7 cellular contexts compared by ENCODE assay signal in the genomic region with DNA sequence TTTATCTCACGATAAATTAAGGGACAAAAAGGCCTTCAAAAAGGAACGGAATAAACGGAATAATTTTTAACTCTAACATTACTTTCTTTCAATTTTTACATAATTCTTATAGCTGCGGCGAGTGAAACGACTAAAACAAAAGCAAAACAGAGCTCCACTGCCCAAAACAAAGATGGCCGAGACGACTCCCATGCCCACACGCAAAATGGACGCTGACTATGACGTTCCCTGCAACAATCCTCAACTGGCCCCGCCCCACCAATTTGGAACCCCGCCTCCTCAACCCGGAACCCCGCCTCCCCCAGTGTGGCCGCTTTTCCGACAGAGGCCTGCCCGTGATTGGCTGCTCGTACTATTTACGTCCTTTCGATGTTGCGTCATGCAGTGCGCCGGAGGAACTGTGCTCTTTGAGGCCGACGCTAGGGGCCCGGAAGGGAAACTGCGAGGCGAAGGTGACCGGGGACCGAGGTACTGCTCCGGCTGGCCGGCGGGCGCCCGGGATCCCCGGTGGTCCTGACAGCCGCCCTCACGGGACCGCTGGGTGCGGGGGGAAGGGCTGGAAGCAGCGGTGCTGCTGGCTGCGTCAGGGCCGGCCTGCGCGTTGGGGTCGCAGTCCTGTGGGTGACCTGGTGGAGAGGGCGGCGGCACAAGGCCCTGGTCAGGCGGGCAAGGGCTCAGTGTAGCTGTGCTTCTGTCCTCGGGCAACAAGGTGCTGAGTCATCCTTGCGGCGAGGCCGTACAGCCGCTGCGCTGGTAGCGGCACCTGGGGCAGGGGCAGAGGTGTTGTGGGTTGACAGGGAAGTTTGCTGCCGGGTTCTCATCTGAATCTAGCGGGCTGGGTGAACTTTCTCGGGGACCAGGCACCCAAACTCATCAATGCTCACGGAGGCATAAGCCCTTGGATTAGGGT. TPM values are rescaled to one million over a fixed set of nuclear protein-coding genes. Genes with fewer than 3 reads are reported as not detected.
A peak's percentile ranks its signal among the peaks of the same experiment; 100 is the strongest.
DNase-seq lines count a peak whose midpoint lies in the region; ATAC-seq and TF ChIP-seq lines count a peak whose summit lies in the region.

A gene with protein sequence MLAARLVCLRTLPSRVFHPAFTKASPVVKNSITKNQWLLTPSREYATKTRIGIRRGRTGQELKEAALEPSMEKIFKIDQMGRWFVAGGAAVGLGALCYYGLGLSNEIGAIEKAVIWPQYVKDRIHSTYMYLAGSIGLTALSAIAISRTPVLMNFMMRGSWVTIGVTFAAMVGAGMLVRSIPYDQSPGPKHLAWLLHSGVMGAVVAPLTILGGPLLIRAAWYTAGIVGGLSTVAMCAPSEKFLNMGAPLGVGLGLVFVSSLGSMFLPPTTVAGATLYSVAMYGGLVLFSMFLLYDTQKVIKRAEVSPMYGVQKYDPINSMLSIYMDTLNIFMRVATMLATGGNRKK (plus strand): TSS at position 384 of the 910 bp plus-strand sequence. CDS start 1,992 bp downstream, outside the sequence.

- in situ Hi-C loops in astrocyte of the cerebellum (cut with HindIII; ENCODE audit: low sequenced_read_pairs) = no loop called here

- ATAC-seq in GM18499 (IDR thresholded peaks at IDR 0.05; ENCODE audit: insufficient read depth, unreplicated experiment) = peak; percentile 98
- ATAC-seq in HG02970 (IDR thresholded peaks at IDR 0.05; ENCODE audit: low FRiP score, unreplicated experiment) = peak; percentile 99

- peak; percentile 49 for TF ChIP-seq CTCF in astrocyte of the cerebellum (IDR thresholded peaks at IDR 0.05; ENCODE audit: low read depth, low read length, missing control alignments)

- DNase-seq in NCI-H1930 (lab: John Stamatoyannopoulos, UW) (peak; percentile 87 to 91), T-helper 22 cell (ENCODE audit: low read depth) (peak; percentile 97), astrocyte of the cerebellum (ENCODE audit: low read depth) (peak; percentile 98), hepatic stellate cell (ENCODE audit: low spot score) (peak; percentile 87), renal cortical epithelial cell (ENCODE audit: low read depth) (peak; percentile 93)

- H3K4me3 ChIP-seq in astrocyte of the cerebellum (ENCODE audit: low read depth, low read length) = peak within 1 kb of the TSS; percentile 83

RNA-seq across cellular contexts. Expression of the gene that starts here (rescaled TPM):
- 215 and 338 TPM in 2 replicates for total RNA-seq in renal cortical epithelial cell

Comparison
In these comparisons a context has a peak if more than half of its experiments do, and no peak if none do; other contexts are left out.
1. Peak in every context shown above with its lines: DNase-seq, ATAC-seq and H3K4me3 ChIP-seq.